Comparison of ENCODE assay signal across 21 cellular contexts in the genomic region with DNA sequence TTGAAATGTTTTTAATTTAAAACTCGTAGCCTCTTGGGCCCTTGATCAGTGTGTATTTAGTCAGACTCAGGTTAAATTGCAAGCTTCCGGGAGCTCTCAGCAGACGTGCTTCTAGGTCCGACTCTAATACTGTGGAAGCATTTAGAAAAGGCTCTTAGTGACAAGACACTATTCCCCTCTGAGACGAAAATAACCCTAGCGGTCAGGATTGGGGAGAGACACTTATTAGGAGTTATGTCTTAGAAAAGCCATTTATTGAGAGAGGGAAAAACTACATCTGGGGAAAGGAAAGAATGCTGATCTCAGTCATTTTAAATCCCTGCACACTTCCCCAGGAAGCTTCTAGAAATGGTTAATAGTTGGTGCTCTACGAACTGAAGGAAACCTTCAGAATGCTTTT.
DNase-seq lines count a peak whose midpoint lies in the region; ATAC-seq and TF ChIP-seq lines count a peak whose summit lies in the region.
"Had no signal": no experiment of that assay in that cellular context is flagged by ENCODE, and none has a peak within 500 bp of the region (broad histone marks: within the 10 kb centered on the region; RNA-seq: fewer than 3 reads in every experiment).

No MANE protein-coding gene starts in this region.

- H3K27ac ChIP-seq in right atrium auricular region: no peak overlapping the region
- no peak overlapping the region for H3K27ac ChIP-seq in right cardiac atrium (ENCODE audit: low read length)
- H3K27ac ChIP-seq in endodermal cell (ENCODE audit: low read depth, low read length): no peak overlapping the region
- peak overlapping the region; percentile 8 to 73 for H3K27ac ChIP-seq in testis
- H3K27ac ChIP-seq: GM23248, KMS-11 had no signal

- in situ Hi-C loops in SK-MEL-5 (cut with HindIII; ENCODE audit: low pct_unique_long_range_greater_than_20kb, low sequenced_read_pairs): no loop called here

- no peaks in the 10 kb centered on the region for H3K4me1 Mint-ChIP-seq in endodermal cell
- H3K4me1 Mint-ChIP-seq in immature natural killer cell: no peaks in the 10 kb centered on the region
- H3K4me1 Mint-ChIP-seq: CD4-positive, alpha-beta memory T cell had no signal

- H3K36me3 ChIP-seq in right atrium auricular region (no peaks in the 10 kb centered on the region), endodermal cell (ENCODE audit: control insufficient read depth, insufficient read depth, low read length) (no peaks in the 10 kb centered on the region), testis (ENCODE audit: low read depth, missing control alignments) (no peaks in the 10 kb centered on the region)

- TF ChIP-seq POLR2A in testis (IDR thresholded peaks at IDR 0.05): no peak

- H3K9me3 ChIP-seq in right atrium auricular region (no peaks in the 10 kb centered on the region), right cardiac atrium (ENCODE audit: control insufficient read depth, low read length) (no peaks in the 10 kb centered on the region), endodermal cell (ENCODE audit: control insufficient read depth, low read length) (no peaks in the 10 kb centered on the region), testis (no peaks in the 10 kb centered on the region)
- H3K9me3 ChIP-seq: SK-N-SH had no signal

- H3K4me1 ChIP-seq in right atrium auricular region (no peaks in the 10 kb centered on the region), right cardiac atrium (ENCODE audit: control insufficient read depth, insufficient read depth, low read length) (no peaks in the 10 kb centered on the region), endodermal cell (ENCODE audit: control insufficient read depth, insufficient read depth, low read length) (no peaks in the 10 kb centered on the region), testis (no peaks in the 10 kb centered on the region)

- H3K9ac ChIP-seq in endodermal cell (ENCODE audit: extremely low read depth, low read length, poor library complexity, severe bottlenecking): no peak overlapping the region
- H3K9ac ChIP-seq: GM23248, KMS-11, SK-N-SH had no signal

- intact Hi-C loops in right cardiac atrium (cut with DNase I) (no loop called here), testis (cut with DNase I; ENCODE audit: low total_unique reads) (no loop called here)

- TF ChIP-seq CTCF in right atrium auricular region (IDR thresholded peaks at IDR 0.05) (no peak), endodermal cell (conservative IDR thresholded peaks at IDR 0.05) (peak; percentile 42), testis (IDR thresholded peaks at IDR 0.05) (no peak)

- no peaks in the 10 kb centered on the region for H3K36me3 Mint-ChIP-seq in endodermal cell (ENCODE audit: low read depth)
- H3K36me3 Mint-ChIP-seq in immature natural killer cell: no peaks in the 10 kb centered on the region
- H3K36me3 Mint-ChIP-seq: CD4-positive, alpha-beta memory T cell had no signal

- DNase-seq in right atrium auricular region (ENCODE audit: low spot score) (peak; percentile 18), right cardiac atrium (no peak), SK-MEL-5 (ENCODE audit: low read depth, low spot score) (peak; percentile 62), endodermal cell (no peak), testis (no peak), immature natural killer cell (no peak), NCI-H510A treated with DMSO at 0.1 percent for 48 hours (lab: John Stamatoyannopoulos, UW) (no peak), NCI-H2107 (lab: John Stamatoyannopoulos, UW) (no peak)
- DNase-seq: CD4-positive, alpha-beta memory T cell; DMS153; GM23248; HCEC 1CT; MV-4-11; NCI-H1417; NCI-H187; NCI-H226; NCI-H524 treated with DMSO at 0.1 percent for 48 hours; NK-92 treated with Interleukin-12 subunit alpha and Interleukin-12 subunit beta, amount 100 ng/mL, for 24 hours; SHP77; SK-N-SH had no signal

- H3K4me3 ChIP-seq in right atrium auricular region: no peak overlapping the region
- H3K4me3 ChIP-seq in right cardiac atrium (ENCODE audit: low read length): no peak overlapping the region
- H3K4me3 ChIP-seq in endodermal cell (ENCODE audit: low read length): no peak overlapping the region
- H3K4me3 ChIP-seq in testis: no peak overlapping the region
- H3K4me3 ChIP-seq: GM23248 had no signal

- H3K27ac Mint-ChIP-seq in endodermal cell: no peak overlapping the region
- H3K27ac Mint-ChIP-seq in immature natural killer cell: no peak overlapping the region
- H3K27ac Mint-ChIP-seq: CD4-positive, alpha-beta memory T cell had no signal

- ATAC-seq in right cardiac atrium: no peak

- H3K27me3 ChIP-seq in right atrium auricular region (no peaks in the 10 kb centered on the region), right cardiac atrium (ENCODE audit: control insufficient read depth, insufficient read depth) (no peaks in the 10 kb centered on the region), endodermal cell (ENCODE audit: control insufficient read depth, insufficient read depth, low read length, poor library complexity, severe bottlenecking) (no peaks in the 10 kb centered on the region), testis (no peaks in the 10 kb centered on the region)

- H3K27me3 Mint-ChIP-seq in endodermal cell (ENCODE audit: insufficient read depth): no peaks in the 10 kb centered on the region
- H3K27me3 Mint-ChIP-seq in immature natural killer cell (ENCODE audit: low read depth in 3 of 3): peaks cover 0 to 9% (median 5%) of the 10 kb centered on the region in 3 donors

- H3K9me3 Mint-ChIP-seq in endodermal cell: no peaks in the 10 kb centered on the region
- no peaks in the 10 kb centered on the region for H3K9me3 Mint-ChIP-seq in immature natural killer cell
- H3K9me3 Mint-ChIP-seq: CD4-positive, alpha-beta memory T cell had no signal

- WGBS in right cardiac atrium: 61% methylated on average over 7 of the region's 7 CpGs
- 82 to 83% methylated on average over 6 to 7 of the region's 7 CpGs for WGBS in endodermal cell (ENCODE audit: insufficient coverage in 1 of 2, insufficient read length in 1 of 2), 2 experiments
- WGBS in testis, 2 donors: 53 to 59% methylated on average over 7 of the region's 7 CpGs

- H3K4me3 Mint-ChIP-seq in endodermal cell: no peak overlapping the region
- H3K4me3 Mint-ChIP-seq in immature natural killer cell: no peak overlapping the region
- H3K4me3 Mint-ChIP-seq: CD4-positive, alpha-beta memory T cell had no signal

Comparison
In these comparisons a context has a peak if more than half of its experiments do, and no peak if none do; other contexts are left out.
1. DNase-seq: peak in right atrium auricular region (single experiment) and SK-MEL-5 (single experiment); none in right cardiac atrium (0 of 3), endodermal cell (single experiment), testis (single experiment), immature natural killer cell (0 of 3), NCI-H510A treated with DMSO at 0.1 percent for 48 hours (single experiment) and NCI-H2107 (single experiment).
2. H3K27ac ChIP-seq: peak in testis (2 of 2); none in right atrium auricular region (0 of 2), right cardiac atrium (single experiment) and endodermal cell (single experiment).